Comparison of ENCODE assay signal across 21 cellular contexts in the genomic region with DNA sequence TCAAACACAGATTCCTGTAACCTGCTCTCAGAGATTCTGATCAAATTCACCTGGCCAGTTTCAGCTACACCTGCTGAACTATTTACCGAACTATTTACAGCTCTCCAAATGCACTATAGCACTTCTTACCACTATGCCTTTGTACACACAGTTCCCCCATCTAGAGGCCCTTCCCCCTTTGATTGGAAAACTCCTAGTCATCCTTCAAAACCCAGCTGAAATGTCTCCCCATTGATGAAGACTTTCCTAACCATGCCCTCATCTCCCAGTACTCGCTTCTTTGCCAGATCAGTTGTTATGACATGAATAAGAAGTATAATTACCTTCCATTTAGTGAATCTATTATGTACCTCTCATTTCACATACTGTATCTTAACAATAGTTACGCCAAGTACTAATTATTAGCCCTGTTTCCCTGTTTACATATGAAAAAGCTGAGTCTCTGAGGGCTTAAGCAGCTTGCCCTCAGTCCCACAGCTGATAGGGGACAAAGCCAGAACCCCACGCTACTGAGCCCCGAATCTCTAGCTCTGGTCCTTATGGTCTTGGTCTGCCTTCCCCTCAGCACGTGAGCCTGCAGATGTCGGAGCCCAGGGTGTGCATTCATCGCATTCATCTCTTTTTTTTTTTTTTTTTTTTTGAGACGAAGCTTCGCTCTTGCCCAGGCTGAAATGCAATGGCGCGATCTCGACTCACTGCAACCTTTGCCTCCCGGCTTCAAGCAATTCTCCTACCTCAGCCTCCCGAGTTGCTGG.
A peak's percentile ranks its signal among the peaks of the same experiment; 100 is the strongest.
DNase-seq lines count a peak whose midpoint lies in the region; ATAC-seq and TF ChIP-seq lines count a peak whose summit lies in the region.
"Had no signal": no experiment of that assay in that cellular context is flagged by ENCODE, and none has a peak within 500 bp of the region (broad histone marks: within the 10 kb centered on the region; RNA-seq: fewer than 3 reads in every experiment).

No MANE protein-coding gene starts in this region.

- peaks cover 41% of the 10 kb centered on the region for H3F3A ChIP-seq in PC-9 (ENCODE audit: insufficient read depth, low read depth)

- H3K27ac ChIP-seq in HCT116 (ENCODE audit: low read depth, low read length): no peak overlapping the region
- no peak overlapping the region for H3K27ac ChIP-seq in PC-9
- peak overlapping the region in 3 of 4 donors; percentile 60 to 66 (median 60) for H3K27ac ChIP-seq in esophagus muscularis mucosa (replicated peaks in 1 of 4)
- peak overlapping the region in 4 of 5 donors; percentile 6 to 73 (median 56) for H3K27ac ChIP-seq in stomach
- H3K27ac ChIP-seq: parathyroid adenoma, WERI-Rb-1 had no signal

- TF ChIP-seq EP300 in esophagus muscularis mucosa (IDR thresholded peaks at IDR 0.05) (no peak), stomach (IDR thresholded peaks at IDR 0.05) (no peak)

- 92% methylated on average over 15 of the region's 15 CpGs for WGBS in esophagus muscularis mucosa
- WGBS in stomach, 5 donors: 86 to 92% (median 87%) methylated on average over 14 to 15 of the region's 15 CpGs

- intact Hi-C loops in HCT116 (cut with micrococcal nuclease) (loop anchor here (1.0 to 10.0 kb wide), 7 partner anchors 65 to 415 kb away; partner anchors contain the start of genes ADAM17, ASAP2, CPSF3 and IAH1), PC-9 (cut with micrococcal nuclease; ENCODE audit: unreplicated experiment) (loop anchor here (1.0 to 5.0 kb wide), 6 partner anchors 93 to 281 kb away; partner anchors contain the start of genes CPSF3 and ITGB1BP1), esophagus muscularis mucosa (cut with DNase I) (loop anchor here (1.0 to 5.0 kb wide), 3 partner anchors 65 to 280 kb away; partner anchors contain the start of genes ASAP2, CPSF3 and ITGB1BP1), stomach (cut with DNase I; ENCODE audit: low total_unique reads) (loop anchor here (5.0 kb wide), 1 partner anchor 190 kb away; no protein-coding TSS in a partner anchor)

- peak overlapping the region in 1 of 2 experiments; percentile 38; a peak in 1 of 4 replicates for H3K4me3 ChIP-seq in HCT116 (replicated peaks in 1 of 2; ENCODE audit: low read depth in 1 of 2, low read length in 2 of 2)
- no peak overlapping the region for H3K4me3 ChIP-seq in PC-9
- H3K4me3 ChIP-seq in esophagus muscularis mucosa: no peak overlapping the region
- H3K4me3 ChIP-seq in stomach: no peak overlapping the region
- H3K4me3 ChIP-seq: GM12878, lung had no signal

- RAD21 ChIA-PET in HCT116 (lab: Charles Lee; ENCODE audit: low non-redundant PET in 1 of 2, low total read pairs in 2 of 2, uncharacterized antibody in 2 of 2, unreplicated experiment in 2 of 2): interaction anchor here in 1 of 2 experiments (1.2 to 1.5 kb wide), 2 partner anchors 191 to 233 kb away, joined by 4 to 7 read pairs; no protein-coding TSS in a partner anchor

- H3K9me3 Mint-ChIP-seq in natural killer cell treated with Interleukin-12 subunit alpha and Interleukin-12 subunit beta and Interleukin-15 and Interleukin-18, amount 100 ng/mL, for 72 hours: no peaks in the 10 kb centered on the region
- H3K9me3 Mint-ChIP-seq: activated CD4-positive, alpha-beta T cell treated with anti-CD3 and anti-CD28 coated beads, Interleukin-2, amount 10 ng/mL, durations not matched to agents 24 days and 14 days; activated naive CD8-positive, alpha-beta T cell treated with anti-CD3 and anti-CD28 coated beads, Interleukin-2, amount 50 U/mL, for 24 hours; activated T-cell treated with anti-CD3 and anti-CD28 coated beads, Interleukin-2, amount 50 U/mL, for 24 hours; CD4-positive, CD25-positive, alpha-beta regulatory T cell; GM23338; neural crest cell; stimulated activated memory B cell treated with anti-CD40 and anti-IgM and Interleukin-4, amounts not matched to agents 10 μg/mL and 1 μg/mL and 100 μg/mL, for 72 hours had no signal

- BruUV-seq in HCT116 (replicated peaks; lab: Mats Ljungman, UMichigan) (no TSS peak), PC-9 (replicated peaks; lab: Mats Ljungman, UMichigan) (no TSS peak)

- ATAC-seq in HCT116 (no peak), GM18519 (IDR thresholded peaks at IDR 0.05; ENCODE audit: low FRiP score, unreplicated experiment) (no peak)
- no peak for ATAC-seq in natural killer cell treated with Interleukin-12 subunit alpha and Interleukin-12 subunit beta and Interleukin-15 and Interleukin-18, amount 100 ng/mL, for 72 hours

- peak overlapping the region; percentile 50 for H3K9ac ChIP-seq in HCT116 (ENCODE audit: low read length)
- H3K9ac ChIP-seq: parathyroid adenoma had no signal

- DNase-seq in HCT116 (ENCODE audit: low read depth, low spot score) (no peak), PC-9 (no peak), esophagus muscularis mucosa (ENCODE audit: extremely low spot score) (no peak), stomach (no peak), H4 (ENCODE audit: low spot score) (no peak), NCI-H1694 (lab: John Stamatoyannopoulos, UW) (no peak)
- DNase-seq in natural killer cell treated with Interleukin-12 subunit alpha and Interleukin-12 subunit beta and Interleukin-15 and Interleukin-18, amount 100 ng/mL, for 72 hours (ENCODE audit: low spot score): no peak
- DNase-seq: cerebellar nuclear complex had no signal

- no peaks in the 10 kb centered on the region for H3K36me3 Mint-ChIP-seq in natural killer cell treated with Interleukin-12 subunit alpha and Interleukin-12 subunit beta and Interleukin-15 and Interleukin-18, amount 100 ng/mL, for 72 hours
- H3K36me3 Mint-ChIP-seq: brain; CD4-positive, CD25-positive, alpha-beta regulatory T cell; stimulated activated memory B cell treated with anti-CD40 and anti-IgM and Interleukin-4, amounts not matched to agents 10 μg/mL and 1 μg/mL and 100 μg/mL, for 72 hours had no signal

- H3K9me2 ChIP-seq in HCT116 (ENCODE audit: insufficient read depth): no peaks in the 10 kb centered on the region
- no peaks in the 10 kb centered on the region for H3K9me2 ChIP-seq in PC-9 (ENCODE audit: insufficient read depth)

- H2AFZ ChIP-seq in HCT116 (ENCODE audit: low read depth, low read length, poor library complexity, severe bottlenecking): peak overlapping the region; percentile 87
- H2AFZ ChIP-seq in PC-9: no peak overlapping the region

- POLR2A ChIA-PET in HCT116 (lab: Charles Lee) (no interaction called here), PC-9 (lab: Charles Lee; ENCODE audit: unreplicated experiment) (interaction anchor here (0.6 kb wide), 1 partner anchor 840 kb away, joined by 3 read pairs; no protein-coding TSS in a partner anchor)

- H4K20me1 ChIP-seq in HCT116 (ENCODE audit: insufficient read depth) (no peaks in the 10 kb centered on the region), PC-9 (ENCODE audit: insufficient read depth) (no peaks in the 10 kb centered on the region)

- TF ChIP-seq RAD21 in HCT116 (IDR thresholded peaks at IDR 0.05; ENCODE audit: low read depth): no peak

- CTCF ChIA-PET in HCT116 (lab: Charles Lee): interaction anchor here (0.7 to 5.2 kb wide), 10 partner anchors 17 to 926 kb away, joined by 3 to 39 read pairs (median 4); no protein-coding TSS in a partner anchor
- CTCF ChIA-PET in PC-9 (lab: Charles Lee): interaction anchor here (0.6 to 2.1 kb wide), 4 partner anchors 29 to 434 kb away, joined by 4 to 17 read pairs (median 6); no protein-coding TSS in a partner anchor

- H3K4me1 ChIP-seq in HCT116 (ENCODE audit: control insufficient read depth in 1 of 2, insufficient read depth in 2 of 2, low read length in 2 of 2): peaks cover 18 to 46% of the 10 kb centered on the region in 2 experiments; a peak in 3 of 4 replicates
- H3K4me1 ChIP-seq in PC-9 (replicated peaks; ENCODE audit: insufficient read depth): peaks cover 51% of the 10 kb centered on the region
- H3K4me1 ChIP-seq in esophagus muscularis mucosa: peaks cover 10 to 33% (median 30%) of the 10 kb centered on the region in 4 donors
- peaks cover 10 to 60% (median 29%) of the 10 kb centered on the region in 4 donors for H3K4me1 ChIP-seq in stomach

- H3K79me2 ChIP-seq in HCT116 (ENCODE audit: insufficient read depth, low read length) (no peaks in the 10 kb centered on the region), PC-9 (ENCODE audit: low read depth) (no peaks in the 10 kb centered on the region)

- H3K4me1 Mint-ChIP-seq in natural killer cell treated with Interleukin-12 subunit alpha and Interleukin-12 subunit beta and Interleukin-15 and Interleukin-18, amount 100 ng/mL, for 72 hours (ENCODE audit: low read depth in 2 of 2): no peaks in the 10 kb centered on the region
- H3K4me1 Mint-ChIP-seq: activated naive CD8-positive, alpha-beta T cell treated with anti-CD3 and anti-CD28 coated beads, Interleukin-2, amount 50 U/mL, for 24 hours had no signal

- H3K27me3 Mint-ChIP-seq in natural killer cell treated with Interleukin-12 subunit alpha and Interleukin-12 subunit beta and Interleukin-15 and Interleukin-18, amount 100 ng/mL, for 72 hours: peaks cover 15 to 22% of the 10 kb centered on the region in 2 donors

- peak overlapping the region; percentile 82 for H3K4me2 ChIP-seq in HCT116 (ENCODE audit: low read length)
- H3K4me2 ChIP-seq in PC-9: peak overlapping the region; percentile 74

- H3K36me3 ChIP-seq in HCT116 (ENCODE audit: control insufficient read depth in 1 of 2, insufficient read depth in 2 of 2, low read length in 2 of 2) (no peaks in the 10 kb centered on the region), PC-9 (ENCODE audit: low read depth) (no peaks in the 10 kb centered on the region), esophagus muscularis mucosa (no peaks in the 10 kb centered on the region), stomach (no peaks in the 10 kb centered on the region)
- H3K36me3 ChIP-seq: WERI-Rb-1 had no signal

- TF ChIP-seq CTCF in HCT116 (IDR thresholded peaks at IDR 0.05 in 2 of 3, conservative IDR thresholded peaks at IDR 0.05 in 1 of 3; ENCODE audit: borderline replicate concordance in 1 of 3, insufficient read depth in 1 of 3, low read depth in 2 of 3, low read length in 2 of 3) (no peak), PC-9 (conservative IDR thresholded peaks at IDR 0.05) (no peak), esophagus muscularis mucosa (IDR thresholded peaks at IDR 0.05) (no peak), stomach (IDR thresholded peaks at IDR 0.05) (no peak)

- H3K27me3 ChIP-seq in HCT116 (ENCODE audit: insufficient read depth, low read length) (no peaks in the 10 kb centered on the region), PC-9 (ENCODE audit: insufficient read depth, low read depth) (no peaks in the 10 kb centered on the region), esophagus muscularis mucosa (no peaks in the 10 kb centered on the region), stomach (no peaks in the 10 kb centered on the region)

- H3K27ac Mint-ChIP-seq in natural killer cell treated with Interleukin-12 subunit alpha and Interleukin-12 subunit beta and Interleukin-15 and Interleukin-18, amount 100 ng/mL, for 72 hours: no peak overlapping the region
- H3K27ac Mint-ChIP-seq: activated CD4-positive, alpha-beta T cell treated with anti-CD3 and anti-CD28 coated beads, Interleukin-2, amount 10 ng/mL, durations not matched to agents 24 days and 14 days; activated naive CD8-positive, alpha-beta T cell treated with anti-CD3 and anti-CD28 coated beads, Interleukin-2, amount 50 U/mL, for 24 hours; activated T-cell treated with anti-CD3 and anti-CD28 coated beads, Interleukin-2, amount 50 U/mL, for 24 hours; GM23338; stimulated activated memory B cell treated with anti-CD40 and anti-IgM and Interleukin-4, amounts not matched to agents 10 μg/mL and 1 μg/mL and 100 μg/mL, for 72 hours had no signal

- no peak overlapping the region for H3K4me3 Mint-ChIP-seq in natural killer cell treated with Interleukin-12 subunit alpha and Interleukin-12 subunit beta and Interleukin-15 and Interleukin-18, amount 100 ng/mL, for 72 hours
- H3K4me3 Mint-ChIP-seq: activated naive CD8-positive, alpha-beta T cell treated with anti-CD3 and anti-CD28 coated beads, Interleukin-2, amount 50 U/mL, for 24 hours; activated T-cell treated with anti-CD3 and anti-CD28 coated beads, Interleukin-2, amount 50 U/mL, for 24 hours had no signal

- TF ChIP-seq POLR2A in HCT116 (IDR thresholded peaks at IDR 0.05; ENCODE audit: borderline replicate concordance, extremely low read depth, insufficient read depth, insufficient read length) (no peak), esophagus muscularis mucosa (IDR thresholded peaks at IDR 0.05; ENCODE audit: low read depth) (no peak), stomach (IDR thresholded peaks at IDR 0.05) (no peak)

- H3K9me3 ChIP-seq in HCT116 (ENCODE audit: control insufficient read depth in 1 of 2, insufficient read depth in 1 of 2, low read depth in 1 of 2, low read length in 2 of 2) (no peaks in the 10 kb centered on the region), PC-9 (ENCODE audit: insufficient read depth, low read depth) (no peaks in the 10 kb centered on the region), esophagus muscularis mucosa (no peaks in the 10 kb centered on the region), stomach (no peaks in the 10 kb centered on the region)

Comparison
In these comparisons a context has a peak if more than half of its experiments do, and no peak if none do; other contexts are left out.
1. H3K27ac ChIP-seq: peak in esophagus muscularis mucosa (3 of 4) and stomach (4 of 5); none in HCT116 (single experiment) and PC-9 (single experiment).